In genomic region chrX:69505772-69506616, GRCh38 we compare ENCODE assay signal across 13 cellular contexts. TPM values are rescaled to one million over a fixed set of nuclear protein-coding genes. Genes with fewer than 3 reads are reported as not detected.
DNase-seq lines count a peak whose midpoint lies in the region; ATAC-seq and TF ChIP-seq lines count a peak whose summit lies in the region.
"Had no signal": no experiment of that assay in that cellular context is flagged by ENCODE, and none has a peak within 500 bp of the region (broad histone marks: within the 10 kb centered on the region; RNA-seq: fewer than 3 reads in every experiment).

No MANE protein-coding gene starts in this region.

- peak; percentile 52 for DNase-seq in DMS 273 (lab: John Stamatoyannopoulos, UW; ENCODE audit: unreplicated experiment)
- no peak for DNase-seq in DMS 273 treated with DMSO at 0.1 percent for 48 hours (lab: John Stamatoyannopoulos, UW)
- no peak for DNase-seq in T-cell
- no peak for DNase-seq in epithelial cell of proximal tubule (ENCODE audit: low read depth)
- DNase-seq in neural crest cell (ENCODE audit: low read depth, low spot score): no peak
- DNase-seq in effector CD4-positive, alpha-beta T cell: no peak
- no peak for DNase-seq in stimulated activated CD4-positive, alpha-beta T cell treated with anti-CD3 and anti-CD28 coated beads, Interleukin-15, amount 100 ng/mL, for 24 hours
- DNase-seq: EL; NCI-H2029 treated with DMSO at 0.1 percent for 48 hours; ovary; stimulated activated CD4-positive, alpha-beta T cell treated with anti-CD3 and anti-CD28 coated beads, Interleukin-4, amount 100 ng/mL, for 1 hour; tibial artery had no signal

- H3K36me3 Mint-ChIP-seq in T-cell: no peaks in the 10 kb centered on the region
- peaks cover 3% of the 10 kb centered on the region for H3K36me3 Mint-ChIP-seq in neural crest cell (ENCODE audit: low read depth)

- H3K27me3 Mint-ChIP-seq in T-cell (peaks cover 27 to 29% of the 10 kb centered on the region in 2 donors), neural crest cell (ENCODE audit: low read depth) (peaks cover 40% of the 10 kb centered on the region)

- TF ChIP-seq CTCF in epithelial cell of proximal tubule (conservative IDR thresholded peaks at IDR 0.05; ENCODE audit: low read depth, low read length) (no peak), neural crest cell (conservative IDR thresholded peaks at IDR 0.05) (no peak)

- CTCF ChIA-PET in T-cell (lab: Charles Lee): no interaction called here

- H3K9me3 Mint-ChIP-seq in T-cell (no peaks in the 10 kb centered on the region), neural crest cell (peaks cover 3% of the 10 kb centered on the region)

- ATAC-seq in T-cell (replicated peaks in 1 of 4): no peak
- ATAC-seq in GM18498 (IDR thresholded peaks at IDR 0.05; ENCODE audit: unreplicated experiment): no peak

- H3K4me1 Mint-ChIP-seq in T-cell: peaks cover 0 to 9% (median 2%) of the 10 kb centered on the region in 3 donors
- H3K4me1 Mint-ChIP-seq in neural crest cell: peaks cover 4% of the 10 kb centered on the region

- H3K4me3 Mint-ChIP-seq in T-cell: peak overlapping the region; percentile 56 to 72 (median 58)
- H3K4me3 Mint-ChIP-seq in neural crest cell: peak overlapping the region; percentile 81

- H3K4me3 ChIP-seq in epithelial cell of proximal tubule (ENCODE audit: low read depth, low read length): peak overlapping the region; percentile 45
- H3K4me3 ChIP-seq: ovary had no signal

- POLR2A ChIA-PET in T-cell (lab: Charles Lee): no interaction called here

- H3K27ac Mint-ChIP-seq in T-cell (no peak overlapping the region), neural crest cell (ENCODE audit: unreplicated experiment) (no peak overlapping the region)

RNA-seq across cellular contexts. Expression of gene NALF2, which starts 1.9 kb away (rescaled TPM):
- total RNA-seq in T-cell (under 1 TPM; 0.13 to 0.23 (median 0.16) TPM), epithelial cell of proximal tubule (0.58 and 1.0 TPM in 2 replicates), neural crest cell (4.9 and 5.7 TPM in 2 replicates)
